Comparison of ENCODE assay signal across 9 cellular contexts in the genomic region with DNA sequence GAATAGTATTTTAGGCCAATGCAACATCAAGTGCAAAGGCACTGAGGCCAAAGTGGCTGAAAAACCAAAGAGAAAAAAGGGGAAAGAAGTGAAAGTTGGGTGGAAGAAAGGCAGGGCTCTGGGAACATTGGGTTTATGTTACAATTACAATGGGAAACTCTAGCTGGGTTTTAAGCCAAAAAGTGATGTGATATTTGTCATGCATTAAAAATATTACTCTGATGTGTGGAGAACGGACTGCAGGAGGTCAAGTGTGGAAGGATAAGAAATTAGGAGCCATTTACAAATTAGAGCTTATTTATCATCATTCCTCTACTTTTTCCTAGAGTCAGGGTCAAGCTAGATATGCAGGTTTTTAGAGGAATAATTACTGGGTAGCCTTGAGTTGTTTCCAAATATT.
"Had no signal": no experiment of that assay in that cellular context is flagged by ENCODE, and none has a peak within 500 bp of the region (broad histone marks: within the 10 kb centered on the region; RNA-seq: fewer than 3 reads in every experiment).

No MANE protein-coding gene starts in this region.

- H3K4me1 Mint-ChIP-seq: IgD-negative memory B cell had no signal

- H3K27ac Mint-ChIP-seq: HFFc6, IgD-negative memory B cell had no signal

- H3K4me2 ChIP-seq: KMS-11 had no signal

- H3K9me3 Mint-ChIP-seq: HFFc6, IgD-negative memory B cell had no signal

- H3K9me3 ChIP-seq: HAP-1 had no signal

- ATAC-seq: HCT116 had no signal

- H3K9ac ChIP-seq: GM23248, KMS-11 had no signal

- H2AFZ ChIP-seq: GM23248 had no signal

- H3K27ac ChIP-seq: GM23248, KMS-11 had no signal

- H3K4me3 ChIP-seq: GM23248, HAP-1 had no signal

- H3K4me3 Mint-ChIP-seq: HFFc6, IgD-negative memory B cell had no signal

- DNase-seq: GM23248, GOT3, H7, HFFc6, KBM-7 had no signal

- H3K36me3 Mint-ChIP-seq: IgD-negative memory B cell had no signal

- H3K4me1 ChIP-seq: HAP-1 had no signal

- H3K36me3 ChIP-seq: HAP-1 had no signal
